In genomic region chr22:17501679-17502285, GRCh38 we compare ENCODE assay signal across 8 cellular contexts.
DNase-seq lines count a peak whose midpoint lies in the region; ATAC-seq, FAIRE-seq and TF ChIP-seq lines count a peak whose summit lies in the region.

No MANE protein-coding gene starts in this region.

- CTCF ChIA-PET in endothelial cell of umbilical vein (lab: Charles Lee) = interaction anchor here (0.6 to 3.9 kb wide), 80 partner anchors 8 to 1434 kb away, joined by 3 to 215 read pairs (median 5); partner anchors contain the start of genes ADA2, CECR2, HDHD5 and IL17RA

- H3K9me3 ChIP-seq in SJCRH30 (replicated peaks) (no peaks in the 10 kb centered on the region), endothelial cell of umbilical vein (replicated peaks; ENCODE audit: control insufficient read depth, insufficient read depth, low read length) (no peaks in the 10 kb centered on the region)

- H3K9me1 ChIP-seq in endothelial cell of umbilical vein (replicated peaks; ENCODE audit: control insufficient read depth, extremely low read depth, insufficient read depth, low read length) = no peaks in the 10 kb centered on the region

- BruUV-seq in endothelial cell of umbilical vein (replicated peaks; lab: Mats Ljungman, UMichigan) = no TSS peak

- peaks cover 17% of the 10 kb centered on the region for H3K36me3 ChIP-seq in SJCRH30
- H3K36me3 ChIP-seq in endothelial cell of umbilical vein (ENCODE audit: control insufficient read depth in 2 of 2, extremely low read depth in 1 of 2, insufficient read depth in 2 of 2, low read length in 2 of 2) = no peaks in the 10 kb centered on the region

- no peak overlapping the region for H3K4me2 ChIP-seq in endothelial cell of umbilical vein (ENCODE audit: insufficient read depth, low read length)

- H3K27me3 Mint-ChIP-seq in mesothelial cell of epicardium (ENCODE audit: low read depth) = no peaks in the 10 kb centered on the region

- H3K9me3 Mint-ChIP-seq in mesothelial cell of epicardium = no peaks in the 10 kb centered on the region

- no peak for ATAC-seq in HG03457 (IDR thresholded peaks at IDR 0.05; ENCODE audit: unreplicated experiment)
- no peak for ATAC-seq in HG03045 (IDR thresholded peaks at IDR 0.05; ENCODE audit: unreplicated experiment)

- H3K27ac ChIP-seq in SJCRH30 (no peak overlapping the region), endothelial cell of umbilical vein (ENCODE audit: insufficient read depth, low read depth, low read length) (no peak overlapping the region)

- H3K4me3 ChIP-seq in SJCRH30 (no peak overlapping the region), endothelial cell of umbilical vein (replicated peaks in 1 of 3; ENCODE audit: insufficient read depth in 1 of 3, low read depth in 1 of 3, low read length in 3 of 3) (no peak overlapping the region)

- no peak overlapping the region for H3K27ac Mint-ChIP-seq in mesothelial cell of epicardium

- H3K4me1 Mint-ChIP-seq in mesothelial cell of epicardium = no peaks in the 10 kb centered on the region

- peaks cover 13% of the 10 kb centered on the region for H3K36me3 Mint-ChIP-seq in mesothelial cell of epicardium

- dilution Hi-C loops in endothelial cell of umbilical vein (cut with MboI; ENCODE audit: extremely low pct_ligation_motif_present, low sequenced_read_pairs) = no loop called here

- H3K27me3 ChIP-seq in SJCRH30 (no peaks in the 10 kb centered on the region), endothelial cell of umbilical vein (ENCODE audit: control insufficient read depth in 2 of 2, insufficient read depth in 2 of 2, low read length in 2 of 2) (peaks cover 0 to 2% of the 10 kb centered on the region in 2 experiments)

- POLR2A ChIA-PET in endothelial cell of umbilical vein (lab: Charles Lee) = interaction anchor here (0.7 to 1.6 kb wide), 2 partner anchors 330 to 351 kb away, joined by 3 to 4 read pairs; no protein-coding TSS in a partner anchor

- TF ChIP-seq POLR2A in endothelial cell of umbilical vein (IDR thresholded peaks at IDR 0.05; ENCODE audit: low read depth, low read length) = no peak

- peak; percentile 67 for DNase-seq in AG20443 (ENCODE audit: low spot score)
- DNase-seq in GM04503 (ENCODE audit: low read depth) = peak; percentile 15
- peak; percentile 62 for DNase-seq in NCI-H1092 treated with DMSO at 0.1 percent for 48 hours (lab: John Stamatoyannopoulos, UW)
- DNase-seq in SJCRH30 = peak; percentile 36 to 83
- DNase-seq in endothelial cell of umbilical vein (ENCODE audit: low read depth, low spot score) = peak; percentile 79
- no peak for DNase-seq in mesothelial cell of epicardium (ENCODE audit: low spot score in 2 of 2, unreplicated experiment in 2 of 2)

- H3K9ac ChIP-seq in endothelial cell of umbilical vein (replicated peaks; ENCODE audit: extremely low read depth, insufficient read depth, low read length) = no peak overlapping the region

- H3K4me1 ChIP-seq in SJCRH30 (no peaks in the 10 kb centered on the region), endothelial cell of umbilical vein (ENCODE audit: control insufficient read depth, extremely low read depth, insufficient read depth, low read length) (no peaks in the 10 kb centered on the region)

- H2AFZ ChIP-seq in endothelial cell of umbilical vein (ENCODE audit: low read depth, low read length) = no peak overlapping the region

- H3K79me2 ChIP-seq in endothelial cell of umbilical vein (ENCODE audit: control insufficient read depth, insufficient read depth, low read length) = no peaks in the 10 kb centered on the region

- H3K4me3 Mint-ChIP-seq in mesothelial cell of epicardium = no peak overlapping the region

- no peaks in the 10 kb centered on the region for H4K20me1 ChIP-seq in endothelial cell of umbilical vein (replicated peaks; ENCODE audit: control insufficient read depth, extremely low read depth, insufficient read depth, low read length)

- intact Hi-C loops in endothelial cell of umbilical vein (cut with micrococcal nuclease) = loop anchor here (1.0 kb wide), 6 partner anchors 134 to 584 kb away; no protein-coding TSS in a partner anchor

- peak; percentile 79 for FAIRE-seq in endothelial cell of umbilical vein (lab: Jason Lieb, UNC)

- TF ChIP-seq CTCF in endothelial cell of umbilical vein (IDR thresholded peaks at IDR 0.05; ENCODE audit: extremely low read depth in 1 of 2, insufficient read depth in 1 of 2, low read depth in 1 of 2, low read length in 2 of 2) (peak; percentile 43 to 46), mesothelial cell of epicardium (IDR thresholded peaks at IDR 0.05; ENCODE audit: unreplicated experiment) (peak; percentile 61)

TF ChIP-seq in endothelial cell of umbilical vein, 7 proteins besides CTCF, POLR2A, EP300 and RAD21:
- TF ChIP-seq JUN (IDR thresholded peaks at IDR 0.05; ENCODE audit: borderline replicate concordance, insufficient read depth, insufficient read length, low read depth) (no peak), MAX (IDR thresholded peaks at IDR 0.05; ENCODE audit: insufficient read depth, insufficient read length) (no peak), POLR2AphosphoS5 (IDR thresholded peaks at IDR 0.05; ENCODE audit: insufficient read depth, low read depth, low read length) (no peak), MYC (IDR thresholded peaks at IDR 0.05; ENCODE audit: low read depth, low read length) (no peak), EZH2 (IDR thresholded peaks at IDR 0.05; ENCODE audit: borderline replicate concordance, low read depth, low read length, severe bottlenecking) (no peak), GATA2 (IDR thresholded peaks at IDR 0.05; ENCODE audit: insufficient read depth, insufficient read length, low read depth, low read length) (no peak), FOS (IDR thresholded peaks at IDR 0.05; ENCODE audit: borderline replicate concordance, insufficient read depth, low read length) (no peak)
TF ChIP-seq in endothelial cell of umbilical vein: peak in this region for 0.

Comparison
In these comparisons a context has a peak if more than half of its experiments do, and no peak if none do; other contexts are left out.
1. DNase-seq: peak in AG20443 (single experiment), GM04503 (single experiment), NCI-H1092 treated with DMSO at 0.1 percent for 48 hours (single experiment), SJCRH30 (2 of 2) and endothelial cell of umbilical vein (single experiment); none in mesothelial cell of epicardium (0 of 2).